Comparison of ENCODE assay signal across 8 cellular contexts in genomic region chr15:63041982-63042878, GRCh38. TPM values are rescaled to one million over a fixed set of nuclear protein-coding genes. Genes with fewer than 3 reads are reported as not detected.
DNase-seq lines count a peak whose midpoint lies in the region; ATAC-seq and TF ChIP-seq lines count a peak whose summit lies in the region.

TPM1 (plus strand) TSS chr15:63042747; CDS start chr15:63042830, 83 bp downstream.

- H3K4me1 ChIP-seq in esophagus muscularis mucosa (peaks cover 5 to 38% (median 20%) of the 10 kb centered on the region in 4 donors), mucosa of rectum (ENCODE audit: control insufficient read depth in 2 of 2, insufficient read depth in 2 of 2, low read length in 2 of 2) (peaks cover 9 to 31% of the 10 kb centered on the region in 2 donors)

- H3K27ac Mint-ChIP-seq in CD14-positive monocyte = no peak within 1 kb of the TSS
- H3K27ac Mint-ChIP-seq in WTC11 = peak within 1 kb of the TSS; percentile 84
- peak within 1 kb of the TSS; percentile 92 for H3K27ac Mint-ChIP-seq in type B pancreatic cell

- WGBS in esophagus muscularis mucosa = 2% methylated on average over 24 of the region's 84 CpGs

- DNase-seq in CD14-positive monocyte (ENCODE audit: low spot score) (no peak), HFF-Myc (ENCODE audit: extremely low read depth, low read depth) (no peak), WTC11 (ENCODE audit: low spot score) (peak; percentile 91), esophagus muscularis mucosa (ENCODE audit: extremely low spot score) (peak; percentile 97), type B pancreatic cell (ENCODE audit: extremely low spot score, unreplicated experiment) (peak; percentile 91)

- peaks cover 75 to 90% (median 86%) of the 10 kb centered on the region in 3 donors for H3K27me3 Mint-ChIP-seq in CD14-positive monocyte (ENCODE audit: low read depth in 3 of 3)
- H3K27me3 Mint-ChIP-seq in WTC11 (ENCODE audit: low read depth) = peaks cover 7% of the 10 kb centered on the region
- H3K27me3 Mint-ChIP-seq in type B pancreatic cell = no peaks in the 10 kb centered on the region

- H3K4me1 Mint-ChIP-seq in CD14-positive monocyte (peaks cover 19% of the 10 kb centered on the region), WTC11 (peaks cover 61% of the 10 kb centered on the region), type B pancreatic cell (ENCODE audit: unreplicated experiment) (peaks cover 60% of the 10 kb centered on the region)

- H3K27me3 ChIP-seq in esophagus muscularis mucosa (peaks cover 0 to 10% (median 4%) of the 10 kb centered on the region in 4 donors), mucosa of rectum (ENCODE audit: control insufficient read depth in 2 of 2, insufficient read depth in 2 of 2, low read length in 2 of 2) (peaks cover 0 to 6% of the 10 kb centered on the region in 2 donors)

- H3K27ac ChIP-seq in esophagus muscularis mucosa (replicated peaks in 1 of 4) (peak within 1 kb of the TSS; percentile 94 to 97 (median 96)), mucosa of rectum (ENCODE audit: low read depth in 2 of 2, low read length in 2 of 2) (peak within 1 kb of the TSS; percentile 96 to 99)

- CTCF ChIA-PET in WTC11 (lab: Charles Lee) = interaction anchor here (0.6 to 7.7 kb wide), 4 partner anchors 146 to 438 kb away, joined by 3 to 131 read pairs (median 3); no protein-coding TSS in a partner anchor

- ATAC-seq in WTC11 (peak; percentile 75), GM19351 (IDR thresholded peaks at IDR 0.05; ENCODE audit: unreplicated experiment) (no peak), GM18873 (IDR thresholded peaks at IDR 0.05; ENCODE audit: low FRiP score, unreplicated experiment) (no peak)

- TF ChIP-seq EP300 in esophagus muscularis mucosa (IDR thresholded peaks at IDR 0.05) = no peak

- intact Hi-C loops in CD14-positive monocyte (cut with micrococcal nuclease) = loop anchor here (10.0 kb wide), 2 partner anchors 143 to 243 kb away; partner anchors contain the start of gene RAB8B (in 1 of the 2)
- intact Hi-C loops in esophagus muscularis mucosa (cut with DNase I) = loop anchor here (2.0 to 10.0 kb wide), 3 partner anchors 141 to 257 kb away; no protein-coding TSS in a partner anchor

- H3K36me3 Mint-ChIP-seq in CD14-positive monocyte (peaks cover 2% of the 10 kb centered on the region in 2 donors), WTC11 (peaks cover 36% of the 10 kb centered on the region), type B pancreatic cell (peaks cover 18% of the 10 kb centered on the region)

- H3K4me3 Mint-ChIP-seq in CD14-positive monocyte (peak within 1 kb of the TSS; percentile 76 to 91), WTC11 (peak within 1 kb of the TSS; percentile 97), type B pancreatic cell (peak within 1 kb of the TSS; percentile 99)

- peak; percentile 73 for TF ChIP-seq POLR2A in esophagus muscularis mucosa (IDR thresholded peaks at IDR 0.05; ENCODE audit: low read depth)

- no peaks in the 10 kb centered on the region for H3K9me3 ChIP-seq in esophagus muscularis mucosa
- no peaks in the 10 kb centered on the region for H3K9me3 ChIP-seq in mucosa of rectum (ENCODE audit: control insufficient read depth in 2 of 2, low read length in 2 of 2)

- POLR2A ChIA-PET in WTC11 (lab: Charles Lee) = interaction anchor here (0.6 to 1.7 kb wide), 12 partner anchors 11 to 260 kb away, joined by 3 to 10 read pairs (median 3); no protein-coding TSS in a partner anchor

- H3K9ac ChIP-seq in mucosa of rectum (ENCODE audit: low read depth in 1 of 2, low read length in 2 of 2) = peak within 1 kb of the TSS; percentile 76 to 87

- H3K4me3 ChIP-seq in HFF-Myc (replicated peaks; ENCODE audit: low read depth, low read length) (peak within 1 kb of the TSS; percentile 57), esophagus muscularis mucosa (peak within 1 kb of the TSS; percentile 70 to 91 (median 82)), mucosa of rectum (ENCODE audit: low read length in 2 of 2) (peak within 1 kb of the TSS; percentile 78 to 87)

- peaks cover 0 to 12% (median 5%) of the 10 kb centered on the region in 7 donors for H3K9me3 Mint-ChIP-seq in CD14-positive monocyte
- H3K9me3 Mint-ChIP-seq in WTC11 = peaks cover 7% of the 10 kb centered on the region
- H3K9me3 Mint-ChIP-seq in type B pancreatic cell = no peaks in the 10 kb centered on the region

- TF ChIP-seq CTCF in CD14-positive monocyte (IDR thresholded peaks at IDR 0.05) = no peak
- no peak for TF ChIP-seq CTCF in HFF-Myc (IDR thresholded peaks at IDR 0.05; ENCODE audit: low read depth, low read length, missing control alignments)
- TF ChIP-seq CTCF in WTC11 (IDR thresholded peaks at IDR 0.05) = no peak
- peak in 2 of 3 experiments; percentile 18 to 44 for TF ChIP-seq CTCF in esophagus muscularis mucosa (IDR thresholded peaks at IDR 0.05)
- TF ChIP-seq CTCF in type B pancreatic cell (conservative IDR thresholded peaks at IDR 0.05) = no peak

- peaks cover 8 to 41% (median 30%) of the 10 kb centered on the region in 4 donors for H3K36me3 ChIP-seq in esophagus muscularis mucosa
- peaks cover 3 to 10% of the 10 kb centered on the region in 2 donors for H3K36me3 ChIP-seq in mucosa of rectum (ENCODE audit: control insufficient read depth in 2 of 2, insufficient read depth in 2 of 2, low read length in 2 of 2)

TF ChIP-seq in WTC11, 78 proteins besides CTCF, POLR2A, EP300 and RAD21 (continues in another document):
- TF ChIP-seq, protein P1, sequence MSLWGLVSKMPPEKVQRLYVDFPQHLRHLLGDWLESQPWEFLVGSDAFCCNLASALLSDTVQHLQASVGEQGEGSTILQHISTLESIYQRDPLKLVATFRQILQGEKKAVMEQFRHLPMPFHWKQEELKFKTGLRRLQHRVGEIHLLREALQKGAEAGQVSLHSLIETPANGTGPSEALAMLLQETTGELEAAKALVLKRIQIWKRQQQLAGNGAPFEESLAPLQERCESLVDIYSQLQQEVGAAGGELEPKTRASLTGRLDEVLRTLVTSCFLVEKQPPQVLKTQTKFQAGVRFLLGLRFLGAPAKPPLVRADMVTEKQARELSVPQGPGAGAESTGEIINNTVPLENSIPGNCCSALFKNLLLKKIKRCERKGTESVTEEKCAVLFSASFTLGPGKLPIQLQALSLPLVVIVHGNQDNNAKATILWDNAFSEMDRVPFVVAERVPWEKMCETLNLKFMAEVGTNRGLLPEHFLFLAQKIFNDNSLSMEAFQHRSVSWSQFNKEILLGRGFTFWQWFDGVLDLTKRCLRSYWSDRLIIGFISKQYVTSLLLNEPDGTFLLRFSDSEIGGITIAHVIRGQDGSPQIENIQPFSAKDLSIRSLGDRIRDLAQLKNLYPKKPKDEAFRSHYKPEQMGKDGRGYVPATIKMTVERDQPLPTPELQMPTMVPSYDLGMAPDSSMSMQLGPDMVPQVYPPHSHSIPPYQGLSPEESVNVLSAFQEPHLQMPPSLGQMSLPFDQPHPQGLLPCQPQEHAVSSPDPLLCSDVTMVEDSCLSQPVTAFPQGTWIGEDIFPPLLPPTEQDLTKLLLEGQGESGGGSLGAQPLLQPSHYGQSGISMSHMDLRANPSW (CRISPR knock-in tag; conservative IDR thresholded peaks at IDR 0.05; ENCODE audit: low read depth) = peak; percentile 79; the same call in 1 of the 2 replicates
- TF ChIP-seq RELA (CRISPR knock-in tag; IDR thresholded peaks at IDR 0.05; ENCODE audit: borderline replicate concordance) = peak; percentile 63; the same call in 1 of the 2 replicates
- TF ChIP-seq ZNF232 (CRISPR knock-in tag; IDR thresholded peaks at IDR 0.05) = no peak
- peak; percentile 91 for TF ChIP-seq ZNF423 (CRISPR knock-in tag; IDR thresholded peaks at IDR 0.05)
- TF ChIP-seq, protein P2, sequence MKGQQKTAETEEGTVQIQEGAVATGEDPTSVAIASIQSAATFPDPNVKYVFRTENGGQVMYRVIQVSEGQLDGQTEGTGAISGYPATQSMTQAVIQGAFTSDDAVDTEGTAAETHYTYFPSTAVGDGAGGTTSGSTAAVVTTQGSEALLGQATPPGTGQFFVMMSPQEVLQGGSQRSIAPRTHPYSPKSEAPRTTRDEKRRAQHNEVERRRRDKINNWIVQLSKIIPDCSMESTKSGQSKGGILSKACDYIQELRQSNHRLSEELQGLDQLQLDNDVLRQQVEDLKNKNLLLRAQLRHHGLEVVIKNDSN (CRISPR knock-in tag; IDR thresholded peaks at IDR 0.05) = no peak; the same call in 1 of the 2 replicates
- peak; percentile 46; the same call in 1 of the 2 replicates for TF ChIP-seq MYBL2 (CRISPR knock-in tag; IDR thresholded peaks at IDR 0.05)
- TF ChIP-seq E2F5 (CRISPR knock-in tag; IDR thresholded peaks at IDR 0.05) = 0 out of 2 replicates have a peak, but pooled peaks have one; percentile 20
- TF ChIP-seq JUN (CRISPR knock-in tag; IDR thresholded peaks at IDR 0.05) = no peak
- peak; percentile 47; the same call in 1 of the 2 replicates for TF ChIP-seq TEAD1 (CRISPR knock-in tag; IDR thresholded peaks at IDR 0.05)
- TF ChIP-seq JAZF1 (CRISPR knock-in tag; IDR thresholded peaks at IDR 0.05) = no peak
- TF ChIP-seq ERG (CRISPR knock-in tag; IDR thresholded peaks at IDR 0.05) = no peak

RNA-seq across cellular contexts. Expression of gene TPM1, which starts in this region (rescaled TPM):
- 10 to 100 TPM; 11.7 to 15.9 TPM for polyA plus RNA-seq in CD14-positive monocyte
- total RNA-seq in WTC11 (2021) (370 to 421 TPM (median 382 TPM) in 3 replicates), esophagus muscularis mucosa (1,000 to 10,000 TPM; 5,599 to 7,718 (median 6,496) TPM), type B pancreatic cell (ENCODE audit: low replicate concordance) (343 and 447 TPM in 2 replicates)

Comparison
In these comparisons a context has a peak if more than half of its experiments do, and no peak if none do; other contexts are left out.
1. RNA of gene TPM1 (total RNA-seq): 5,599 to 7,718 TPM in esophagus muscularis mucosa; 343 to 447 TPM in type B pancreatic cell and 370 to 421 TPM in WTC11; every median in the first group is over 10 times any median in the second.
2. DNase-seq: peak in WTC11 (single experiment), esophagus muscularis mucosa (single experiment) and type B pancreatic cell (single experiment); none in CD14-positive monocyte (single experiment) and HFF-Myc (single experiment).
3. H3K27ac Mint-ChIP-seq: peak in WTC11 (single experiment) and type B pancreatic cell (single experiment); none in CD14-positive monocyte (0 of 7).
4. CTCF ChIP-seq: peak in esophagus muscularis mucosa (2 of 3); none in CD14-positive monocyte (single experiment), HFF-Myc (single experiment), WTC11 (single experiment) and type B pancreatic cell (single experiment).
5. Peak in every context shown above with its lines, with median percentiles within 50 percentile points of each other: H3K4me3 Mint-ChIP-seq and H3K4me3 ChIP-seq.